Comparison of ENCODE assay signal across 7 cellular contexts in genomic region chr3:64023861-64024223, GRCh38. TPM values are rescaled to one million over a fixed set of nuclear protein-coding genes. Genes with fewer than 3 reads are reported as not detected.
DNase-seq lines count a peak whose midpoint lies in the region; ATAC-seq and TF ChIP-seq lines count a peak whose summit lies in the region.

No MANE protein-coding gene starts in this region.

- H3K27ac Mint-ChIP-seq in endodermal cell = no peak overlapping the region

- H4K20me1 ChIP-seq in PC-3 (ENCODE audit: low read length) = no peaks in the 10 kb centered on the region

- intact Hi-C loops in PC-3 (cut with micrococcal nuclease) = no loop called here

- H3K9me3 ChIP-seq in PC-3 (ENCODE audit: low read length) (no peaks in the 10 kb centered on the region), endodermal cell (ENCODE audit: control insufficient read depth, low read length) (no peaks in the 10 kb centered on the region), skeletal muscle tissue (ENCODE audit: control insufficient read depth in 3 of 3, low read length in 3 of 3) (no peaks in the 10 kb centered on the region)

- no peaks in the 10 kb centered on the region for H3K9me2 ChIP-seq in PC-3 (replicated peaks; ENCODE audit: low read length)

- H3K36me3 Mint-ChIP-seq in endodermal cell (ENCODE audit: low read depth) = peaks cover 24% of the 10 kb centered on the region

- H3K4me1 ChIP-seq in PC-3 (ENCODE audit: insufficient read depth, low read length) (no peaks in the 10 kb centered on the region), endodermal cell (ENCODE audit: control insufficient read depth, insufficient read depth, low read length) (no peaks in the 10 kb centered on the region), skeletal muscle tissue (ENCODE audit: control insufficient read depth in 3 of 3, insufficient read depth in 3 of 3, low read length in 3 of 3) (peaks cover 10 to 16% (median 11%) of the 10 kb centered on the region in 3 donors)

- H3K4me3 ChIP-seq in HFF-Myc (replicated peaks; ENCODE audit: low read depth, low read length) = peak overlapping the region; percentile 80; the same call in 1 of the 2 replicates
- H3K4me3 ChIP-seq in PC-3 (ENCODE audit: low read length) = peak overlapping the region; percentile 86; the same call in 1 of the 2 replicates
- peak overlapping the region; percentile 89 for H3K4me3 ChIP-seq in endodermal cell (ENCODE audit: low read length)
- H3K4me3 ChIP-seq in skeletal muscle tissue (ENCODE audit: low read length in 3 of 3) = peak overlapping the region; percentile 84 to 100 (median 92)

- POLR2A ChIA-PET in PC-3 (lab: Charles Lee; ENCODE audit: unreplicated experiment) = no interaction called here

- no TSS peak for BruUV-seq in PC-3 (replicated peaks; lab: Mats Ljungman, UMichigan)

- CTCF ChIA-PET in PC-3 (lab: Charles Lee) = no interaction called here

- no peak for ATAC-seq in PC-3
- no peak for ATAC-seq in GM18517 (IDR thresholded peaks at IDR 0.05; ENCODE audit: unreplicated experiment)

- H3K27me3 Mint-ChIP-seq in endodermal cell (ENCODE audit: insufficient read depth) = no peaks in the 10 kb centered on the region

- no peak for DNase-seq in HFF-Myc (ENCODE audit: extremely low read depth, low read depth)
- no peak for DNase-seq in PC-3
- DNase-seq in endodermal cell = no peak
- DNase-seq in iPS-NIHi7 (ENCODE audit: extremely low spot score) = no peak
- no peak for DNase-seq in NCI-H2227 (lab: John Stamatoyannopoulos, UW; ENCODE audit: unreplicated experiment)

- peak overlapping the region; percentile 85 for H3K4me3 Mint-ChIP-seq in endodermal cell

- peaks cover 5% of the 10 kb centered on the region for H3K36me3 ChIP-seq in PC-3 (ENCODE audit: low read depth, low read length)
- H3K36me3 ChIP-seq in endodermal cell (ENCODE audit: control insufficient read depth, insufficient read depth, low read length) = peaks cover 33% of the 10 kb centered on the region
- H3K36me3 ChIP-seq in skeletal muscle tissue (ENCODE audit: control insufficient read depth in 3 of 3, insufficient read depth in 3 of 3, low read length in 3 of 3) = peaks cover 13 to 22% (median 18%) of the 10 kb centered on the region in 3 donors

- peaks cover 15% of the 10 kb centered on the region for H3K4me1 Mint-ChIP-seq in endodermal cell

- H3K79me2 ChIP-seq in PC-3 (ENCODE audit: low read length) = peaks cover 31% of the 10 kb centered on the region

- TF ChIP-seq CTCF in HFF-Myc (IDR thresholded peaks at IDR 0.05; ENCODE audit: low read depth, low read length, missing control alignments) (no peak), PC-3 (conservative IDR thresholded peaks at IDR 0.05; ENCODE audit: low read depth, low read length) (no peak), endodermal cell (conservative IDR thresholded peaks at IDR 0.05) (no peak)

- H3K27ac ChIP-seq in PC-3 (ENCODE audit: low read length) (no peak overlapping the region), endodermal cell (ENCODE audit: low read depth, low read length) (no peak overlapping the region), skeletal muscle tissue (ENCODE audit: low read depth, low read length) (peak overlapping the region; percentile 75)

- H3K9ac ChIP-seq in PC-3 (ENCODE audit: low read length) (peak overlapping the region; percentile 95), endodermal cell (ENCODE audit: extremely low read depth, low read length, poor library complexity, severe bottlenecking) (no peak overlapping the region), skeletal muscle tissue (ENCODE audit: low read depth in 1 of 3, low read length in 3 of 3) (peak overlapping the region; percentile 92 to 99 (median 96))

- H3K9me3 Mint-ChIP-seq in endodermal cell = no peaks in the 10 kb centered on the region

- 83 to 88% methylated on average over 5 of the region's 5 CpGs for WGBS in endodermal cell (ENCODE audit: insufficient coverage in 1 of 2, insufficient read length in 1 of 2), 2 experiments

- peak overlapping the region; percentile 57 for H3K4me2 ChIP-seq in PC-3 (ENCODE audit: low read length)

- H3K27me3 ChIP-seq in PC-3 (ENCODE audit: low read length) (no peaks in the 10 kb centered on the region), endodermal cell (ENCODE audit: control insufficient read depth, insufficient read depth, low read length, poor library complexity, severe bottlenecking) (no peaks in the 10 kb centered on the region), skeletal muscle tissue (ENCODE audit: control insufficient read depth in 3 of 3, insufficient read depth in 3 of 3, low read length in 3 of 3) (peaks cover 0 to 2% (median 0%) of the 10 kb centered on the region in 3 donors)

- no peaks in the 10 kb centered on the region for H3F3A ChIP-seq in PC-3 (ENCODE audit: low read length, unreplicated experiment)

- peak overlapping the region; percentile 74 for H2AFZ ChIP-seq in PC-3 (ENCODE audit: low read length)

RNA-seq across cellular contexts. Expression of gene PSMD6, which starts 0.5 kb away (rescaled TPM):
- 73.2 and 80.7 TPM in 2 replicates for total RNA-seq in PC-3 (2014; rRNA removed)
- total RNA-seq in endodermal cell = 100 to 1,000 TPM in 1 of 2 donors, 10 to 100 TPM in 1; 99.7 to 109 TPM
- 115 TPM for polyA plus RNA-seq in endodermal cell (2013, experiment 1 of 2)
- 104 TPM for polyA plus RNA-seq in endodermal cell (2013, experiment 2 of 2)
- 70.5 TPM for total RNA-seq in skeletal muscle tissue
